Comparison of ENCODE assay signal across 10 cellular contexts in genomic region chr11:68962527-68963250, GRCh38. TPM values are rescaled to one million over a fixed set of nuclear protein-coding genes. Genes with fewer than 3 reads are reported as not detected.
DNase-seq lines count a peak whose midpoint lies in the region; ATAC-seq lines count a peak whose summit lies in the region.
"Had no signal": no experiment of that assay in that cellular context is flagged by ENCODE, and none has a peak within 500 bp of the region (broad histone marks: within the 10 kb centered on the region; RNA-seq: fewer than 3 reads in every experiment).

No MANE protein-coding gene starts in this region.

- peaks cover 14% of the 10 kb centered on the region; the same call in 1 of the 2 replicates for H3K27me3 ChIP-seq in GM23248 (replicated peaks; ENCODE audit: insufficient read depth)

- no peak overlapping the region for H2AFZ ChIP-seq in GM23248

- H3K79me2 ChIP-seq in GM23248 (ENCODE audit: insufficient read depth): no peaks in the 10 kb centered on the region

- H3K4me2 ChIP-seq in GM23248 (ENCODE audit: unreplicated experiment): no peak overlapping the region

- no peaks in the 10 kb centered on the region for H3K9me3 ChIP-seq in GM23248 (ENCODE audit: low read depth)

- no peak overlapping the region for H3K27ac ChIP-seq in GM23248

- no peaks in the 10 kb centered on the region for H4K20me1 ChIP-seq in GM23248 (ENCODE audit: insufficient read depth)

- WGBS in GM23248 (ENCODE audit: low coverage in 1 of 2, low lambda C conversion rate in 2 of 2, missing lambda C conversion rate in 2 of 2), 2 experiments: 72 to 82% methylated on average over 16 of the region's 16 CpGs

- no peak overlapping the region for H3K4me3 ChIP-seq in GM23248

- H3K9me2 ChIP-seq in GM23248 (ENCODE audit: insufficient read depth): no peaks in the 10 kb centered on the region

- H3K4me1 ChIP-seq in GM23248 (ENCODE audit: insufficient read depth): no peaks in the 10 kb centered on the region

- in situ Hi-C loops in GM23248 (cut with MboI): no loop called here

- H3K9ac ChIP-seq in GM23248: no peak overlapping the region

- DNase-seq in AG20443 (ENCODE audit: low spot score) (peak; percentile 51), GM23248 (peak; percentile 30), foreskin melanocyte (peak; percentile 37), AG08396 (ENCODE audit: low spot score) (no peak), NCI-H2029 treated with DMSO at 0.1 percent for 48 hours (lab: John Stamatoyannopoulos, UW) (no peak)
- peak; percentile 12 to 21 for DNase-seq in activated CD4-positive, alpha-beta T cell treated with anti-CD3 and anti-CD28 coated beads, Interleukin-2, amount 50 U/mL, for 4 hours
- DNase-seq: DMS79, natural killer cell had no signal

- no peaks in the 10 kb centered on the region for H3F3A ChIP-seq in GM23248 (ENCODE audit: insufficient read depth)

- H3K36me3 ChIP-seq in GM23248 (ENCODE audit: low read depth): no peaks in the 10 kb centered on the region

- ATAC-seq in HG03442 (IDR thresholded peaks at IDR 0.05; ENCODE audit: unreplicated experiment) (no peak), HG02588 (IDR thresholded peaks at IDR 0.05; ENCODE audit: unreplicated experiment) (no peak)

RNA-seq across cellular contexts. Expression of gene MRGPRD, which starts 18.1 kb away (rescaled TPM):
- not detected in 2 replicates for total RNA-seq in GM23248 (2014; rRNA removed; shearing (Covaris generic))
- not detected in 2 replicates for polyA plus RNA-seq in GM23248 (2016; fragmentation: Nextera tagmentation; extraction: Ambion mirVana)
- total RNA-seq: natural killer cell had no signal

RNA-seq across cellular contexts. Expression of gene MRGPRF, which starts 50.4 kb away (rescaled TPM):
- 25.3 and 36.0 TPM in 2 replicates for total RNA-seq in GM23248 (2014; rRNA removed; shearing (Covaris generic))
- 20.7 and 21.2 TPM in 2 replicates for polyA plus RNA-seq in GM23248 (2016; fragmentation: Nextera tagmentation; extraction: Ambion mirVana)
- total RNA-seq: natural killer cell had no signal

RNA-seq across cellular contexts. Expression of gene IGHMBP2, which starts 59.0 kb away (rescaled TPM):
- 5.2 and 5.8 TPM in 2 replicates for total RNA-seq in GM23248 (2014; rRNA removed; shearing (Covaris generic))
- polyA plus RNA-seq in GM23248 (2016; fragmentation: Nextera tagmentation; extraction: Ambion mirVana): 7.2 and 9.3 TPM in 2 replicates

RNA-seq across cellular contexts. Expression of gene MRPL21, which starts 59.1 kb away (rescaled TPM):
- 22.6 and 45.0 TPM in 2 replicates for total RNA-seq in GM23248 (2014; rRNA removed; shearing (Covaris generic))
- polyA plus RNA-seq in GM23248 (2016; fragmentation: Nextera tagmentation; extraction: Ambion mirVana): 122 and 126 TPM in 2 replicates

Comparison
In these comparisons a context has a peak if more than half of its experiments do, and no peak if none do; other contexts are left out.
1. DNase-seq: peak in AG20443 (single experiment), GM23248 (single experiment), activated CD4-positive, alpha-beta T cell treated with anti-CD3 and anti-CD28 coated beads, Interleukin-2, amount 50 U/mL, for 4 hours (2 of 2) and foreskin melanocyte (single experiment); none in AG08396 (single experiment) and NCI-H2029 treated with DMSO at 0.1 percent for 48 hours (single experiment).